ENCODE assay signal across 13 cellular contexts in genomic region chr5:7794301-7794700, GRCh38. TPM values are rescaled to one million over a fixed set of nuclear protein-coding genes. Genes with fewer than 3 reads are reported as not detected.
DNase-seq lines count a peak whose midpoint lies in the region; ATAC-seq and TF ChIP-seq lines count a peak whose summit lies in the region.
"Had no signal": no experiment of that assay in that cellular context is flagged by ENCODE, and none has a peak within 500 bp of the region (broad histone marks: within the 10 kb centered on the region; RNA-seq: fewer than 3 reads in every experiment).

No MANE protein-coding gene starts in this region.

- WGBS in gastroesophageal sphincter (ENCODE audit: low coverage in 1 of 2), 2 donors, result 25% methylated on average over 2 of the region's 4 CpGs; no CpG with 5 or more reads in 1 of the 2 donors

- H3K27ac ChIP-seq in cingulate gyrus (ENCODE audit: low read depth, low read length) (peak overlapping the region; percentile 90), gastroesophageal sphincter (no peak overlapping the region)
- H3K27ac ChIP-seq: hepatocyte, thoracic aorta had no signal

- DNase-seq in NCI-H1417 (lab: John Stamatoyannopoulos, UW), result no peak
- no peak for DNase-seq in natural killer cell treated with Interleukin-12 subunit alpha and Interleukin-12 subunit beta and Interleukin-15 and Interleukin-18, amount 100 ng/mL, for 72 hours (ENCODE audit: low spot score)
- no peak for DNase-seq in activated effector memory CD4-positive, alpha-beta T cell treated with anti-CD3 and anti-CD28 coated beads, Interleukin-2, amount 50 U/mL, for 16 hours
- DNase-seq: activated T-cell treated with anti-CD3 and anti-CD28 coated beads, Interleukin-2, amount 50 U/mL, for 48 hours; stimulated activated CD4-positive, alpha-beta T cell treated with anti-CD3 and anti-CD28 coated beads, Interleukin-1b, Interleukin-23, amount 100 ng/mL, for 48 hours had no signal

- H3K4me1 ChIP-seq in gastroesophageal sphincter, result no peaks in the 10 kb centered on the region

- peaks cover 2 to 7% of the 10 kb centered on the region in 2 donors for H3K27me3 Mint-ChIP-seq in natural killer cell treated with Interleukin-12 subunit alpha and Interleukin-12 subunit beta and Interleukin-15 and Interleukin-18, amount 100 ng/mL, for 72 hours

- no peaks in the 10 kb centered on the region for H3K36me3 Mint-ChIP-seq in natural killer cell treated with Interleukin-12 subunit alpha and Interleukin-12 subunit beta and Interleukin-15 and Interleukin-18, amount 100 ng/mL, for 72 hours

- no peak overlapping the region for H3K4me3 ChIP-seq in gastroesophageal sphincter
- H3K4me3 ChIP-seq: hepatocyte, thoracic aorta had no signal

- peaks cover 0 to 8% of the 10 kb centered on the region in 2 donors for H3K36me3 ChIP-seq in gastroesophageal sphincter
- H3K36me3 ChIP-seq: thoracic aorta had no signal

- no peak for TF ChIP-seq POLR2A in gastroesophageal sphincter (IDR thresholded peaks at IDR 0.05)

- H3K27ac Mint-ChIP-seq in natural killer cell treated with Interleukin-12 subunit alpha and Interleukin-12 subunit beta and Interleukin-15 and Interleukin-18, amount 100 ng/mL, for 72 hours, result no peak overlapping the region
- H3K27ac Mint-ChIP-seq: T-helper 1 cell treated with Interleukin-12 subunit alpha and Interleukin-12 subunit beta and Interleukin-4 antibody, amounts not matched to agents 30 μg/mL and 1 μg/mL, for 36 hours had no signal

- H3K27me3 ChIP-seq in gastroesophageal sphincter, result no peaks in the 10 kb centered on the region
- H3K27me3 ChIP-seq: hepatocyte had no signal

- no peak for TF ChIP-seq EP300 in gastroesophageal sphincter (IDR thresholded peaks at IDR 0.05)

- TF ChIP-seq CTCF in gastroesophageal sphincter (IDR thresholded peaks at IDR 0.05), result no peak

- H3K9me3 ChIP-seq in gastroesophageal sphincter, result no peaks in the 10 kb centered on the region
- H3K9me3 ChIP-seq: thoracic aorta had no signal

- peak; percentile 93 for ATAC-seq in GM18502 (IDR thresholded peaks at IDR 0.05; ENCODE audit: poor library complexity, unreplicated experiment)
- ATAC-seq in GM21515 (IDR thresholded peaks at IDR 0.05; ENCODE audit: unreplicated experiment), result peak; percentile 77
- peak; percentile 90 for ATAC-seq in HG03066 (IDR thresholded peaks at IDR 0.05; ENCODE audit: low read depth, unreplicated experiment)
- ATAC-seq in natural killer cell treated with Interleukin-12 subunit alpha and Interleukin-12 subunit beta and Interleukin-15 and Interleukin-18, amount 100 ng/mL, for 72 hours, result no peak
- no peak for ATAC-seq in gastroesophageal sphincter

- no peaks in the 10 kb centered on the region for H3K4me1 Mint-ChIP-seq in natural killer cell treated with Interleukin-12 subunit alpha and Interleukin-12 subunit beta and Interleukin-15 and Interleukin-18, amount 100 ng/mL, for 72 hours (ENCODE audit: low read depth in 2 of 2)

- no peak overlapping the region for H3K4me3 Mint-ChIP-seq in natural killer cell treated with Interleukin-12 subunit alpha and Interleukin-12 subunit beta and Interleukin-15 and Interleukin-18, amount 100 ng/mL, for 72 hours
- H3K4me3 Mint-ChIP-seq: T-helper 1 cell treated with Interleukin-12 subunit alpha and Interleukin-12 subunit beta and Interleukin-4 antibody, amounts not matched to agents 30 μg/mL and 1 μg/mL, for 36 hours had no signal

- no peaks in the 10 kb centered on the region for H3K9me3 Mint-ChIP-seq in natural killer cell treated with Interleukin-12 subunit alpha and Interleukin-12 subunit beta and Interleukin-15 and Interleukin-18, amount 100 ng/mL, for 72 hours
- H3K9me3 Mint-ChIP-seq: T-helper 1 cell treated with Interleukin-12 subunit alpha and Interleukin-12 subunit beta and Interleukin-4 antibody, amounts not matched to agents 30 μg/mL and 1 μg/mL, for 36 hours had no signal

RNA-seq across cellular contexts. Expression of gene CFAP90, which starts 56.6 kb away (rescaled TPM):
- not detected for total RNA-seq in natural killer cell treated with Interleukin-12 subunit alpha and Interleukin-12 subunit beta and Interleukin-15 and Interleukin-18, amount 100 ng/mL, for 72 hours
- total RNA-seq in gastroesophageal sphincter, result under 1 TPM in 1 of 4 donors, not detected in 3; 0.54 TPM
- total RNA-seq: thoracic aorta had no signal

Comparison
In these comparisons a context has a peak if more than half of its experiments do, and no peak if none do; other contexts are left out.
1. ATAC-seq: peak in GM18502 (single experiment), GM21515 (single experiment) and HG03066 (single experiment); none in natural killer cell treated with Interleukin-12 subunit alpha and Interleukin-12 subunit beta and Interleukin-15 and Interleukin-18, amount 100 ng/mL, for 72 hours (0 of 2) and gastroesophageal sphincter (single experiment).